Comparison of ENCODE assay signal across 8 cellular contexts in the genomic region with DNA sequence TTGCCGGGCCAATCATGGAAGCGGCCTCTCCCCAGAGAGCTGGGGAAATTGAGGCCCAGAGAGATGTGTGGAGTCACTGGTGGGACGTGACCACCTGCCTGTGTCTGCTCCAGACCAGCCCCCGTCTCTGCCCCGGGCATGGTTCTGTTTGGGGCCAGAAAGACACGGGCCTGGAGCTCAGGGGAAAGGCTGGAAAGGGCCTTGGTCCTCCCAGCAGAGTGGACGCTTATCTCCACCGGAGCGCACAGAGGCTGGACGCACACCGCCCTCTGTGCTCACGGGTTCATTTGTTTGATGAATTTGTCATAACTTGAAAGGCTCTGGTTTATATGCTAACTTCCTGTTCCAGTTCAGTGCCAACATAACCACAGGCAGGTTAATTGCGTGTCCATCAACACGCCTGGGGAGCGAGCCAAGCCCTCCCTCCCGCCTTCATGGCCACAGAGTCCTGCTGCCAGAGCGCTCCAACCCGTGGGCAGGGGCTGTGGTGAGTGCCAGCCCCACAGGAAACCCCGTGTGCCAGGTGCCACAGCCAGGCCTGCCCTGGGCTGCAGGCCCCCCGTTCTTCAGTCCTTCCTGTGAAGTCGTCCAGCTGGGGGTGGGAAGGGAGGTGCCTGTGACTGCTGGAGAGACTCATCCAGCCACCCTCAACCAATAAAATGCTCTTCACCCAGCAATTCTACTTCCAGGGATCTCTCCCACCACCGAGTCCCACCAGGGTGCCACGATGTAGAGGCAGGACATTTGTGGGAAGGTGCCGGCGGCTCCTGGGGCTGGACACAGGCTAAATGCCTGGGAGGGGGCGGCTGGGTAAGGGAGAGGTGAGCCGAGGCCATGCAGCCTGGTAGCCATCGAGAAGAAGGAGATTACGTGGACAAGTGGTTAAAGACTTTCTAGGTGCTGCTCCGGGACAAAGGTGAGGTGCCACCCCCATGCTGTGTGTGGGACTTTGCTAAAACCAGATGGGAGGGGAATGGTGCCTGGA. TPM values are rescaled to one million over a fixed set of nuclear protein-coding genes. Genes with fewer than 3 reads are reported as not detected.
A peak's percentile ranks its signal among the peaks of the same experiment; 100 is the strongest.
DNase-seq lines count a peak whose midpoint lies in the region; ATAC-seq, FAIRE-seq and TF ChIP-seq lines count a peak whose summit lies in the region.

No MANE protein-coding gene starts in this region.

- H3K27ac ChIP-seq in effector memory CD4-positive, alpha-beta T cell (ENCODE audit: insufficient read depth, low read length, poor library complexity, severe bottlenecking): no peak overlapping the region

- FAIRE-seq in RCC 7860 (lab: Jason Lieb, UNC): peak; percentile 90

- H3K4me1 ChIP-seq in effector memory CD4-positive, alpha-beta T cell (ENCODE audit: control insufficient read depth, insufficient read depth, low read length, poor library complexity, severe bottlenecking): peaks cover 14% of the 10 kb centered on the region

- H3K36me3 Mint-ChIP-seq in neural crest cell (ENCODE audit: low read depth): no peaks in the 10 kb centered on the region

- TF ChIP-seq CTCF in neural crest cell (conservative IDR thresholded peaks at IDR 0.05): no peak

- peaks cover 29% of the 10 kb centered on the region for H3K27me3 ChIP-seq in effector memory CD4-positive, alpha-beta T cell (replicated peaks; ENCODE audit: control insufficient read depth, insufficient read depth, low read length, poor library complexity, severe bottlenecking)

- H3K4me3 Mint-ChIP-seq in neural crest cell: no peak overlapping the region

- peak overlapping the region; percentile 43 for H3K27ac Mint-ChIP-seq in neural crest cell (ENCODE audit: unreplicated experiment)

- H3K9me3 ChIP-seq in effector memory CD4-positive, alpha-beta T cell (ENCODE audit: control insufficient read depth, low read length): no peaks in the 10 kb centered on the region

- H3K4me1 Mint-ChIP-seq in neural crest cell: peaks cover 21% of the 10 kb centered on the region

- H3K4me3 ChIP-seq in effector memory CD4-positive, alpha-beta T cell (ENCODE audit: insufficient read depth, low read depth, low read length, poor library complexity, severe bottlenecking): peak overlapping the region; percentile 37

- no peaks in the 10 kb centered on the region for H3K9me3 Mint-ChIP-seq in neural crest cell

- no peaks in the 10 kb centered on the region for H3K36me3 ChIP-seq in effector memory CD4-positive, alpha-beta T cell (ENCODE audit: control insufficient read depth, insufficient read depth, low read length)

- DNase-seq in HT1080 (ENCODE audit: low read depth) (peak; percentile 76), RCC 7860 (ENCODE audit: low spot score) (peak; percentile 89), neural crest cell (ENCODE audit: low read depth, low spot score) (no peak), NCI-H1436 (lab: John Stamatoyannopoulos, UW) (no peak)
- DNase-seq in effector memory CD4-positive, alpha-beta T cell: no peak

- H3K27me3 Mint-ChIP-seq in neural crest cell (ENCODE audit: low read depth): peaks cover 16% of the 10 kb centered on the region

- ATAC-seq in HG02840 (IDR thresholded peaks at IDR 0.05; ENCODE audit: low FRiP score, unreplicated experiment) (no peak), HG03097 (IDR thresholded peaks at IDR 0.05; ENCODE audit: low FRiP score, unreplicated experiment) (no peak), HG03280 (IDR thresholded peaks at IDR 0.05; ENCODE audit: unreplicated experiment) (no peak)

RNA-seq across cellular contexts. Expression of a gene that starts 29.4 kb away (rescaled TPM):
- 0.43 TPM in 2 replicates for total RNA-seq in HT1080 (2014; rRNA removed; shearing (Covaris generic))
- polyA plus RNA-seq in HT1080 (2015; cell fraction: cytosol; rRNA removed): 0.27 and 0.81 TPM in 2 replicates
- polyA plus RNA-seq in HT1080 (2015; cell fraction: nucleus; rRNA removed): 1.2 and 1.9 TPM in 2 replicates
- total RNA-seq in neural crest cell: 57.4 and 61.3 TPM in 2 replicates

Comparison
In these comparisons a context has a peak if more than half of its experiments do, and no peak if none do; other contexts are left out.
1. DNase-seq: peak in HT1080 (single experiment) and RCC 7860 (single experiment); none in effector memory CD4-positive, alpha-beta T cell (0 of 3), neural crest cell (single experiment) and NCI-H1436 (single experiment).
2. RNA of a gene that starts 29.4 kb away (total RNA-seq): 57.4 to 61.3 TPM in neural crest cell; 0.43 TPM in HT1080; every median in the first group is over 10 times any median in the second.